ENCODE assay signal across 8 cellular contexts in the genomic region with DNA sequence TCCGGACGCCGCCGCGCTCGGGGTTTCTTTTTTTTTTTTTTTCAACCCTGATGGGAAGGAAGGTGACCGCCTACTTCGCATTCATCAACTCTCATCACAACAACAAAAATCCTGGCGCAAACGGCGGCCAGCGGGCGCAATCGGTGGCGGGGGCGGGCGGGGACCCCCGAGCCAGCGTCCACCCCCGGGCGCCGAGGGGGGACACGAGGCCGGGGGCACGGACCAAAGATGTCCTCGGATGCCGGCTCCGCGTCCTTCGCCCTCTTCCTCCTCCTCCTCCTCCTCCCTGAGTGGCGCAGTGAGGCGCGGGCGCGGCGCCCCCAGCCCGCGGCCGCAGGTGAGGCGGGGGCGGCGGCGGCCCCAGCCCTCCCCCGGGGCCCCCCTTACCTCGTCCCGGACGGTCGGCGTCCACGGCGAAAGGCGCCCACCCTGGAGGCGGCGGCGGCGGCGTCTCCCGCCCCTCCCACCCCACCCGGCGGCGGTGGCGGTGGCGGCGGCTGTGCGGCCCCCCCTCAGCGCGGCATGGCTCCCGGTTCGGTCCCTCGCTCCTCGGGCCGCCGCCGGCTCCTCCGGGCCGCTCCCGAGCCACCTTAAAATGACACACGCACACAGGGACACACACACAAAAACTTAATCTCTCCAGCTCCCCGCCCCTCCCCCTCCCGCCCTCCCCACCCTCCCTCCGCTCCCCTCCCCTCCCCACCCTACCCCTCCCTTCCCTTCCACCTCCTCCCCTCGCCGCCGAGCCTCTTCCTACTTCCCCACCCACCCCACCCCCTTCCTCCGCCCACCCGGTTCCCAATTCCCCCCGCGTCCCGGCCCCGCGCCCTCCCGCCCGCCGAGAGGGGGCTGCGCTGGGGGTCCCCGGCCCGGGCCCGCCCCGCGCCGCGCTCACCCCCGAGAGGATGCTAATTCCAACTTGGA. TPM values are rescaled to one million over a fixed set of nuclear protein-coding genes. Genes with fewer than 3 reads are reported as not detected.
DNase-seq lines count a peak whose midpoint lies in the region; ATAC-seq, FAIRE-seq and TF ChIP-seq lines count a peak whose summit lies in the region.

A gene (minus strand): TSS at position 632 of the 924 bp plus-strand sequence.

- H3K4me3 ChIP-seq in OCI-LY1 (ENCODE audit: low read depth, low read length, poor library complexity, severe bottlenecking) = peak within 1 kb of the TSS; percentile 54
- H3K4me3 ChIP-seq in keratinocyte (ENCODE audit: control insufficient read depth in 2 of 3, extremely low read depth in 1 of 3, insufficient read depth in 2 of 3, low read depth in 1 of 3, low read length in 3 of 3) = peak within 1 kb of the TSS; percentile 69 to 74 (median 73)
- peak within 1 kb of the TSS; percentile 73 to 90 (median 76) for H3K4me3 ChIP-seq in skin epidermis

- H3K9me3 ChIP-seq in OCI-LY1 (ENCODE audit: low read length) (no peaks in the 10 kb centered on the region), keratinocyte (ENCODE audit: control insufficient read depth, low read depth, low read length) (no peaks in the 10 kb centered on the region)

- no peak within 1 kb of the TSS for H3K27ac Mint-ChIP-seq in activated T-cell treated with anti-CD3 and anti-CD28 coated beads, Interleukin-2, amount 50 U/mL, for 24 hours

- H3K9me3 Mint-ChIP-seq in activated T-cell treated with anti-CD3 and anti-CD28 coated beads, Interleukin-2, amount 50 U/mL, for 24 hours = no peaks in the 10 kb centered on the region

- H3K27ac ChIP-seq in OCI-LY1 (ENCODE audit: low read depth, low read length, poor library complexity, severe bottlenecking) = no peak within 1 kb of the TSS
- peak within 1 kb of the TSS; percentile 75 for H3K27ac ChIP-seq in keratinocyte (ENCODE audit: control insufficient read depth, insufficient read depth, low read length)
- peak within 1 kb of the TSS; percentile 65 to 98 (median 94) for H3K27ac ChIP-seq in skin epidermis

- H3K27me3 ChIP-seq in OCI-LY1 (ENCODE audit: insufficient read depth, low read length) = peaks cover 5% of the 10 kb centered on the region; the same call in 1 of the 2 replicates
- no peaks in the 10 kb centered on the region for H3K27me3 ChIP-seq in keratinocyte (ENCODE audit: control insufficient read depth, extremely low read depth, insufficient read depth, low read length)

- dilution Hi-C loops in keratinocyte (cut with MboI; ENCODE audit: extremely low pct_ligation_motif_present, low sequenced_read_pairs) = no loop called here

- H2AFZ ChIP-seq in OCI-LY1 (ENCODE audit: low read length) = no peak within 1 kb of the TSS
- peak within 1 kb of the TSS; percentile 27 for H2AFZ ChIP-seq in keratinocyte (ENCODE audit: control insufficient read depth, low read length)

- no peaks in the 10 kb centered on the region for H3K9me1 ChIP-seq in keratinocyte (ENCODE audit: control insufficient read depth, extremely low read depth, insufficient read depth, low read length)

- DNase-seq in activated T-cell treated with anti-CD3 and anti-CD28 coated beads, Interleukin-2, amount 50 U/mL, for 24 hours = no peak
- DNase-seq in activated T-cell treated with anti-CD3 and anti-CD28 coated beads, Interleukin-2, amount 50 U/mL, for 1 hour = no peak
- DNase-seq in cerebellum (ENCODE audit: low spot score) = peak; percentile 70
- DNase-seq in keratinocyte (ENCODE audit: low read depth, low spot score) = no peak
- DNase-seq in D721Med (ENCODE audit: insufficient read length, low spot score) = no peak

- no peaks in the 10 kb centered on the region for H3K36me3 Mint-ChIP-seq in activated T-cell treated with anti-CD3 and anti-CD28 coated beads, Interleukin-2, amount 50 U/mL, for 24 hours (ENCODE audit: low read depth)

- H3K4me1 Mint-ChIP-seq in activated T-cell treated with anti-CD3 and anti-CD28 coated beads, Interleukin-2, amount 50 U/mL, for 24 hours (ENCODE audit: low read depth) = peaks cover 4% of the 10 kb centered on the region

- no peaks in the 10 kb centered on the region for H4K20me1 ChIP-seq in OCI-LY1 (ENCODE audit: insufficient read depth, low read length)
- H4K20me1 ChIP-seq in keratinocyte (ENCODE audit: control insufficient read depth, extremely low read depth, insufficient read depth, low read length) = no peaks in the 10 kb centered on the region

- FAIRE-seq in keratinocyte (lab: Jason Lieb, UNC) (no peak), D721Med (lab: Jason Lieb, UNC) (no peak)

- peaks cover 64% of the 10 kb centered on the region for H3K27me3 Mint-ChIP-seq in activated T-cell treated with anti-CD3 and anti-CD28 coated beads, Interleukin-2, amount 50 U/mL, for 24 hours

- H3K4me1 ChIP-seq in OCI-LY1 (ENCODE audit: insufficient read depth, low read length, severe bottlenecking) = no peaks in the 10 kb centered on the region
- peaks cover 20% of the 10 kb centered on the region for H3K4me1 ChIP-seq in keratinocyte (ENCODE audit: control insufficient read depth, extremely low read depth, insufficient read depth, low read length)

- H3F3A ChIP-seq in OCI-LY1 (ENCODE audit: insufficient read depth, low read length) = no peaks in the 10 kb centered on the region

- H3K36me3 ChIP-seq in OCI-LY1 (ENCODE audit: insufficient read depth, low read length) (no peaks in the 10 kb centered on the region), keratinocyte (ENCODE audit: control insufficient read depth in 2 of 2, extremely low read depth in 1 of 2, insufficient read depth in 2 of 2, low read length in 2 of 2) (no peaks in the 10 kb centered on the region)

- TF ChIP-seq CTCF in OCI-LY1 (IDR thresholded peaks at IDR 0.05; ENCODE audit: low read length) (no peak), keratinocyte (optimal IDR thresholded peaks at IDR 0.05 in 1 of 3, IDR thresholded peaks at IDR 0.05 in 1 of 3, conservative IDR thresholded peaks at IDR 0.05 in 1 of 3; ENCODE audit: extremely low read depth in 1 of 3, insufficient read depth in 2 of 3, low read length in 3 of 3) (no peak), D721Med (IDR thresholded peaks at IDR 0.05; ENCODE audit: insufficient read depth, missing control alignments) (no peak)

- no peaks in the 10 kb centered on the region for H3K9me2 ChIP-seq in OCI-LY1 (ENCODE audit: low read depth, low read length)

- H3K9ac ChIP-seq in OCI-LY1 (ENCODE audit: low read length) (no peak within 1 kb of the TSS), keratinocyte (ENCODE audit: control insufficient read depth, extremely low read depth, insufficient read depth, low read length) (peak within 1 kb of the TSS; percentile 81)

- H3K79me2 ChIP-seq in OCI-LY1 (ENCODE audit: insufficient read depth, low read length) = no peaks in the 10 kb centered on the region
- peaks cover 44% of the 10 kb centered on the region for H3K79me2 ChIP-seq in keratinocyte (ENCODE audit: control insufficient read depth, insufficient read depth, low read length)

- H3K4me2 ChIP-seq in OCI-LY1 (ENCODE audit: low read length) = peak within 1 kb of the TSS; percentile 60; the same call in 1 of the 2 replicates
- peak within 1 kb of the TSS; percentile 63 for H3K4me2 ChIP-seq in keratinocyte (ENCODE audit: control insufficient read depth, extremely low read depth, insufficient read depth, low read depth, low read length)

- peak within 1 kb of the TSS; percentile 67 for H3K4me3 Mint-ChIP-seq in activated T-cell treated with anti-CD3 and anti-CD28 coated beads, Interleukin-2, amount 50 U/mL, for 24 hours

- ATAC-seq in HG03159 (IDR thresholded peaks at IDR 0.05; ENCODE audit: unreplicated experiment) = no peak

RNA-seq across cellular contexts. Expression of the gene that starts here (rescaled TPM):
- total RNA-seq in cerebellum = 57.7 TPM
- 64.4 to 116 TPM (median 76.0 TPM) in 3 replicates for polyA plus RNA-seq in keratinocyte
- 23.8 TPM for polyA plus RNA-seq in keratinocyte (2011; ENCODE audit: low read depth)
- 65.8 and 80.6 TPM in 2 replicates for polyA plus RNA-seq in keratinocyte (2011; cell fraction: cytosol; rRNA removed)
- polyA plus RNA-seq in keratinocyte (2011; cell fraction: nucleus; rRNA removed) = 92.7 and 95.9 TPM in 2 replicates
- 37.8 and 86.0 TPM in 2 replicates for polyA plus RNA-seq in keratinocyte (2012; ENCODE audit: low replicate concordance)
- polyA minus RNA-seq in keratinocyte = 78.7 to 223 TPM (median 113 TPM) in 3 replicates
- 139 TPM for polyA minus RNA-seq in keratinocyte (2011; cell fraction: cytosol; rRNA and poly(A)+ RNA removed)
- 72.5 and 86.6 TPM in 2 replicates for polyA minus RNA-seq in keratinocyte (2011; cell fraction: nucleus; rRNA and poly(A)+ RNA removed)
